ENCODE assay signal across 1 cellular context in genomic region chr10:99914236-99914635, GRCh38.
TF ChIP-seq lines count a peak whose summit lies in the region.

No MANE protein-coding gene starts in this region.

TF ChIP-seq in IMR-90, 13 proteins besides CTCF, POLR2A, EP300 and RAD21:
- TF ChIP-seq SMC3 (IDR thresholded peaks at IDR 0.05; ENCODE audit: low read depth, low read length) = no peak
